ENCODE assay signal across 8 cellular contexts in the genomic region with DNA sequence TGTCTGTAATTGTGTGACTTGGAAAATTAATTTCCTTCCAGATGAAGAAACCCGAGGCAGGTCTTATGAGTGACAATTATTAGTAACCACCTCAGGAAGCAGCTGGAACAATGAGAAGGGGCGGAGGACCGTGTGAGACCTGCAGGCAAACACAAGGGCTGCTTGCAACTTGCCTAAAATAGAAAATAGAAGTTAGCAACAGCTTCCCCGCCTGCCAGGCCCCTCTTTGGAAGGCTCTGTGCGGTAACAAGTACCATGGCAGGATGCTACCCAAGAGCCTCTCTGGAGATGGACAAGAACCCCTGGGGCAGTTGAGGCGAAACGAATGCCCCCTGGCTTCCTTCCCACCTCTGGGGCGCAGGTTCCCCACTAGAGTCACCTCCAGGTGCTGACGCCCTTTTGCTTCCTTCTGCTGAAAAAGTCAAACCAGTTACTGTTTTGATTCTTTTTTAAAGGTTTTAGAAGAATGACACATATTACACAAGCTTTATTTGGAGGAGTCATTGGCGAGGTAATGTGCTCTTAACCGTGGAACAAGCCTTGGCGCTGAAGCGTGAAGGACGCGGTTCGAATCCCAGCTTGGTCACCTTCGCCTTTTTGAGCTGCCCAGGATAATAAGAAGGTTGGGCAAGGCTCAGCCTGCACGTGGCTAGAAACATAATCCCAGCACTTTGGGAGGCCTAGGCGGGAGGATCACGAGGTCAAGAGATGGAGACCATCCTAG. TPM values are rescaled to one million over a fixed set of nuclear protein-coding genes. Genes with fewer than 3 reads are reported as not detected.
DNase-seq lines count a peak whose midpoint lies in the region; ATAC-seq and TF ChIP-seq lines count a peak whose summit lies in the region.

No MANE protein-coding gene starts in this region.

- peaks cover 14% of the 10 kb centered on the region for H3K79me1 ChIP-seq in trophoblast cell (ENCODE audit: low read length)

- BruUV-seq in Calu3 (replicated peaks; lab: Mats Ljungman, UMichigan): no TSS peak

- no peak overlapping the region for H3K4me3 ChIP-seq in trophoblast cell (ENCODE audit: low read depth, low read length)

- H3K4ac ChIP-seq in trophoblast cell (ENCODE audit: low read depth, low read length): no peak overlapping the region

- no peak for DNase-seq in Calu3
- no peak for DNase-seq in endothelial cell (ENCODE audit: low spot score)
- DNase-seq in trophoblast cell: no peak
- DNase-seq in NCI-H1092 treated with DMSO at 0.1 percent for 48 hours (lab: John Stamatoyannopoulos, UW): no peak
- DNase-seq in COLO668 (lab: John Stamatoyannopoulos, UW; ENCODE audit: unreplicated experiment): no peak
- DNase-seq in NCI-H524 treated with DMSO at 0.1 percent for 48 hours (lab: John Stamatoyannopoulos, UW): no peak
- no peak for DNase-seq in left lobe of liver (ENCODE audit: low spot score)

- no peak overlapping the region for H3K23ac ChIP-seq in trophoblast cell (ENCODE audit: low read length)

- H3K4me2 ChIP-seq in trophoblast cell (ENCODE audit: low read length): no peak overlapping the region

- no peak overlapping the region for H2AFZ ChIP-seq in trophoblast cell (ENCODE audit: insufficient read depth, low read length, poor library complexity)

- H3K4me3 Mint-ChIP-seq in Calu3 (ENCODE audit: low read depth, unreplicated experiment): peak overlapping the region; percentile 59
- peak overlapping the region; percentile 84 for H3K4me3 Mint-ChIP-seq in endothelial cell (ENCODE audit: unreplicated experiment)

- WGBS in trophoblast cell (ENCODE audit: extremely low coverage, insufficient coverage, insufficient read length): no CpG with 5 or more reads among the region's 20 CpGs

- H3K9me3 Mint-ChIP-seq in Calu3 (ENCODE audit: low read depth, unreplicated experiment): no peaks in the 10 kb centered on the region
- H3K9me3 Mint-ChIP-seq in endothelial cell (ENCODE audit: unreplicated experiment): no peaks in the 10 kb centered on the region

- no peak for ATAC-seq in left lobe of liver

- peak overlapping the region; percentile 67 for H4K8ac ChIP-seq in trophoblast cell (ENCODE audit: low read depth, low read length)

- H3K4me1 ChIP-seq in trophoblast cell (ENCODE audit: control insufficient read depth in 1 of 2, insufficient read depth in 2 of 2, low read length in 2 of 2): peaks cover 12% of the 10 kb centered on the region in 2 experiments

- no peaks in the 10 kb centered on the region for H3K27me3 ChIP-seq in trophoblast cell (ENCODE audit: insufficient read depth, low read length)

- no peaks in the 10 kb centered on the region for H3K36me3 ChIP-seq in KOPT-K1 (ENCODE audit: insufficient read depth, low read length)
- no peaks in the 10 kb centered on the region for H3K36me3 ChIP-seq in trophoblast cell (ENCODE audit: control insufficient read depth in 1 of 2, insufficient read depth in 2 of 2, low read length in 2 of 2)

- no peak overlapping the region for H3K14ac ChIP-seq in trophoblast cell (ENCODE audit: low read length)

- peak overlapping the region; percentile 66 for H2AK5ac ChIP-seq in trophoblast cell (ENCODE audit: low read length)

- H3K27ac Mint-ChIP-seq in Calu3 (ENCODE audit: unreplicated experiment) (no peak overlapping the region), endothelial cell (ENCODE audit: unreplicated experiment) (no peak overlapping the region)

- no peak overlapping the region for H4K12ac ChIP-seq in trophoblast cell (ENCODE audit: low read depth, low read length)

- H3K79me2 ChIP-seq in trophoblast cell (ENCODE audit: control insufficient read depth, insufficient read depth, low read length, poor library complexity): peaks cover 3% of the 10 kb centered on the region

- peaks cover 11% of the 10 kb centered on the region for H3K36me3 Mint-ChIP-seq in Calu3 (ENCODE audit: insufficient read depth, unreplicated experiment)
- H3K36me3 Mint-ChIP-seq in endothelial cell (ENCODE audit: low read depth, unreplicated experiment): no peaks in the 10 kb centered on the region

- peak overlapping the region; percentile 71 for H4K91ac ChIP-seq in trophoblast cell (ENCODE audit: low read depth, low read length)

- intact Hi-C loops in Calu3 (cut with micrococcal nuclease; ENCODE audit: unreplicated experiment): loop anchor here (5.0 kb wide), 1 partner anchor 616 kb away; no protein-coding TSS in a partner anchor

- H3K4me1 Mint-ChIP-seq in Calu3 (ENCODE audit: low read depth, unreplicated experiment): no peaks in the 10 kb centered on the region
- peaks cover 5% of the 10 kb centered on the region for H3K4me1 Mint-ChIP-seq in endothelial cell (ENCODE audit: unreplicated experiment)

- H2BK12ac ChIP-seq in trophoblast cell (ENCODE audit: low read length): peak overlapping the region; percentile 90

- H2BK120ac ChIP-seq in trophoblast cell (ENCODE audit: insufficient read depth, low read length, poor library complexity): no peak overlapping the region

- H3K9me3 ChIP-seq in KOPT-K1 (ENCODE audit: insufficient read depth, low read length, poor library complexity, severe bottlenecking): no peaks in the 10 kb centered on the region
- no peaks in the 10 kb centered on the region for H3K9me3 ChIP-seq in trophoblast cell (ENCODE audit: insufficient read depth, low read depth, low read length)

- H3K9ac ChIP-seq in trophoblast cell (ENCODE audit: low read length): no peak overlapping the region

- H3K27ac ChIP-seq in KOPT-K1 (ENCODE audit: low read depth, low read length, poor library complexity, severe bottlenecking): peak overlapping the region; percentile 39
- H3K27ac ChIP-seq in trophoblast cell (ENCODE audit: low read depth, low read length): no peak overlapping the region

- TF ChIP-seq CTCF in Calu3 (IDR thresholded peaks at IDR 0.05; ENCODE audit: unreplicated experiment) (no peak), endothelial cell (IDR thresholded peaks at IDR 0.05; ENCODE audit: unreplicated experiment) (no peak)

- H3K27me3 Mint-ChIP-seq in Calu3 (ENCODE audit: unreplicated experiment) (peaks cover 84% of the 10 kb centered on the region), endothelial cell (ENCODE audit: unreplicated experiment) (peaks cover 9% of the 10 kb centered on the region)

- CTCF ChIA-PET in Calu3 (lab: Charles Lee): interaction anchor here (0.6 to 1.3 kb wide), 6 partner anchors 8 to 539 kb away, joined by 3 read pairs; no protein-coding TSS in a partner anchor

- H2BK5ac ChIP-seq in trophoblast cell (ENCODE audit: low read depth, low read length, poor library complexity): no peak overlapping the region

- no peak overlapping the region for H3K18ac ChIP-seq in trophoblast cell (ENCODE audit: low read length)

RNA-seq across cellular contexts. Expression of a gene that starts 47.0 kb away (rescaled TPM):
- total RNA-seq in Calu3 (2022) (7.8 and 9.4 TPM in 2 replicates), endothelial cell (ENCODE audit: unreplicated experiment) (1.7 TPM), left lobe of liver (3.8 TPM)
- 5.9 and 6.1 TPM in 2 replicates for polyA plus RNA-seq in trophoblast cell (2013)

RNA-seq across cellular contexts. Expression of a gene that starts 50.3 kb away (rescaled TPM):
- total RNA-seq in Calu3 (2022) (not detected in 2 replicates), endothelial cell (ENCODE audit: unreplicated experiment) (not detected), left lobe of liver (not detected)
- 0.04 and 0.06 TPM in 2 replicates for polyA plus RNA-seq in trophoblast cell (2013)
